ENCODE assay signal across 27 cellular contexts in genomic region chr20:11982289-11982957, GRCh38.
DNase-seq lines count a peak whose midpoint lies in the region; ATAC-seq, FAIRE-seq and TF ChIP-seq lines count a peak whose summit lies in the region.
"Had no signal": no experiment of that assay in that cellular context is flagged by ENCODE, and none has a peak within 500 bp of the region (broad histone marks: within the 10 kb centered on the region; RNA-seq: fewer than 3 reads in every experiment).

No MANE protein-coding gene starts in this region.

- no peak overlapping the region for H3K9ac ChIP-seq in mesenchymal stem cell (ENCODE audit: low read length)
- H3K9ac ChIP-seq: neural progenitor cell had no signal

- peak; percentile 43 to 90 (median 78) for ATAC-seq in heart left ventricle
- ATAC-seq in heart right ventricle = peak in 5 of 8 donors; percentile 44 to 90 (median 75)
- no peak for ATAC-seq in GM21737 (IDR thresholded peaks at IDR 0.05; ENCODE audit: unreplicated experiment)

- no peaks in the 10 kb centered on the region for H3K36me3 Mint-ChIP-seq in T-helper 2 cell treated with Interferon-gamma antibody and Interleukin-4, amounts not matched to agents 5 μg/mL and 100 μg/mL, for 36 hours (ENCODE audit: low read depth)
- H3K36me3 Mint-ChIP-seq: CD8-positive, alpha-beta memory T cell; IgD-negative memory B cell; neural progenitor cell had no signal

- H2BK120ac ChIP-seq in mesenchymal stem cell (ENCODE audit: low read depth, low read length) = no peak overlapping the region

- H2BK12ac ChIP-seq in mesenchymal stem cell (ENCODE audit: low read length in 2 of 2) = no peak overlapping the region

- peak in 1 of 5 donors; percentile 51 for DNase-seq in heart left ventricle
- DNase-seq in left ventricle myocardium inferior = no peak
- no peak for DNase-seq in heart right ventricle
- DNase-seq in mesenchymal stem cell = no peak
- DNase-seq in urothelium cell line (ENCODE audit: low spot score) = no peak
- DNase-seq in T-helper 2 cell treated with Interferon-gamma antibody and Interleukin-4, amounts not matched to agents 5 μg/mL and 100 μg/mL, for 36 hours (ENCODE audit: low spot score) = no peak
- no peak for DNase-seq in NCI-H1417 (lab: John Stamatoyannopoulos, UW)
- DNase-seq: activated CD4-positive, alpha-beta T cell treated with anti-CD3 and anti-CD28 coated beads, Interleukin-2, amount 50 U/mL, for 4 hours; activated CD4-positive, CD25-positive, alpha-beta regulatory T cell; activated naive CD4-positive, alpha-beta T cell treated with anti-CD3 and anti-CD28 coated beads, Interleukin-2, amount 50 U/mL, for 16 hours; anterior cingulate cortex; caudate nucleus; CD8-positive, alpha-beta memory T cell; DMS79 treated with DMSO at 0.1 percent for 48 hours; glutamatergic neuron; H9; NCI-H1105; NCI-H2081 treated with DMSO at 0.1 percent for 48 hours; NCI-H446 treated with DMSO at 0.1 percent for 48 hours; posterior cingulate gyrus had no signal

- H3K27me3 ChIP-seq in heart left ventricle = no peaks in the 10 kb centered on the region
- H3K27me3 ChIP-seq in left ventricle myocardium inferior (ENCODE audit: low read depth) = no peaks in the 10 kb centered on the region
- no peaks in the 10 kb centered on the region for H3K27me3 ChIP-seq in heart right ventricle
- peaks cover 2 to 9% of the 10 kb centered on the region in 2 experiments for H3K27me3 ChIP-seq in mesenchymal stem cell (ENCODE audit: control insufficient read depth in 1 of 2, insufficient read depth in 1 of 2, low read length in 2 of 2)
- H3K27me3 ChIP-seq: neural progenitor cell, suprapubic skin had no signal

- no peaks in the 10 kb centered on the region for H3K79me1 ChIP-seq in mesenchymal stem cell (replicated peaks; ENCODE audit: low read length, poor library complexity, severe bottlenecking)

- H3K27me3 Mint-ChIP-seq in T-helper 2 cell treated with Interferon-gamma antibody and Interleukin-4, amounts not matched to agents 5 μg/mL and 100 μg/mL, for 36 hours (ENCODE audit: low read depth) = no peaks in the 10 kb centered on the region
- H3K27me3 Mint-ChIP-seq: CD8-positive, alpha-beta memory T cell; IgD-negative memory B cell had no signal

- WGBS in heart left ventricle, 4 donors = 70 to 78% (median 74%) methylated on average over 5 of the region's 5 CpGs
- WGBS in heart right ventricle, 2 donors = 73 to 74% methylated on average over 5 of the region's 5 CpGs
- 71% methylated on average over 3 of the region's 5 CpGs for WGBS in mesenchymal stem cell

- H3K27ac Mint-ChIP-seq in T-helper 2 cell treated with Interferon-gamma antibody and Interleukin-4, amounts not matched to agents 5 μg/mL and 100 μg/mL, for 36 hours = no peak overlapping the region
- H3K27ac Mint-ChIP-seq: activated T-helper 1 cell treated with anti-CD3 and anti-CD28 coated beads, Interleukin-12 subunit alpha, Interleukin-12 subunit beta, Interleukin-2, Interleukin-4 antibody, amounts not matched to agents 30 ng/mL and 10 ng/mL and 1 ng/mL, durations not matched to agents 14 hours and 24 hours and 36 hours; CD8-positive, alpha-beta memory T cell; H9; IgD-negative memory B cell; neural progenitor cell had no signal

- H4K91ac ChIP-seq in mesenchymal stem cell (ENCODE audit: low read length) = no peak overlapping the region

- no peak overlapping the region for H2AFZ ChIP-seq in mesenchymal stem cell (ENCODE audit: low read depth, low read length)
- H2AFZ ChIP-seq: neural progenitor cell had no signal

- no peaks in the 10 kb centered on the region for H3K9me3 Mint-ChIP-seq in T-helper 2 cell treated with Interferon-gamma antibody and Interleukin-4, amounts not matched to agents 5 μg/mL and 100 μg/mL, for 36 hours
- H3K9me3 Mint-ChIP-seq: activated T-helper 1 cell treated with anti-CD3 and anti-CD28 coated beads, Interleukin-12 subunit alpha, Interleukin-12 subunit beta, Interleukin-2, Interleukin-4 antibody, amounts not matched to agents 30 ng/mL and 10 ng/mL and 1 ng/mL, durations not matched to agents 14 hours and 24 hours and 36 hours; H9; neural progenitor cell had no signal

- intact Hi-C loops in heart left ventricle (cut with DNase I) = no loop called here
- intact Hi-C loops in left ventricle myocardium inferior (cut with micrococcal nuclease) = no loop called here
- intact Hi-C loops in heart right ventricle (cut with DNase I) = no loop called here

- H3K4me1 Mint-ChIP-seq in T-helper 2 cell treated with Interferon-gamma antibody and Interleukin-4, amounts not matched to agents 5 μg/mL and 100 μg/mL, for 36 hours (ENCODE audit: low read depth) = no peaks in the 10 kb centered on the region
- H3K4me1 Mint-ChIP-seq: CD8-positive, alpha-beta memory T cell; IgD-negative memory B cell had no signal

- H3K18ac ChIP-seq in mesenchymal stem cell (ENCODE audit: low read depth in 1 of 2, low read length in 2 of 2) = no peak overlapping the region

- H2BK15ac ChIP-seq in mesenchymal stem cell (ENCODE audit: low read depth, poor library complexity, severe bottlenecking) = no peak overlapping the region

- TF ChIP-seq CTCF in heart left ventricle (IDR thresholded peaks at IDR 0.05) (no peak), left ventricle myocardium inferior (IDR thresholded peaks at IDR 0.05; ENCODE audit: borderline replicate concordance) (no peak), heart right ventricle (IDR thresholded peaks at IDR 0.05) (no peak)

- no peaks in the 10 kb centered on the region for H3K9me3 ChIP-seq in heart left ventricle
- no peaks in the 10 kb centered on the region for H3K9me3 ChIP-seq in left ventricle myocardium inferior (replicated peaks)
- H3K9me3 ChIP-seq in heart right ventricle = no peaks in the 10 kb centered on the region
- H3K9me3 ChIP-seq in mesenchymal stem cell (ENCODE audit: control insufficient read depth, low read length) = no peaks in the 10 kb centered on the region
- H3K9me3 ChIP-seq: suprapubic skin had no signal

- H3K4ac ChIP-seq in mesenchymal stem cell (ENCODE audit: low read depth in 1 of 2, low read length in 2 of 2) = no peak overlapping the region

- no peak for TF ChIP-seq POLR2A in heart left ventricle (IDR thresholded peaks at IDR 0.05)

- H3K4me3 ChIP-seq in heart left ventricle (no peak overlapping the region), left ventricle myocardium inferior (no peak overlapping the region), heart right ventricle (no peak overlapping the region), mesenchymal stem cell (ENCODE audit: insufficient read depth in 1 of 2, low read depth in 1 of 2, low read length in 2 of 2) (no peak overlapping the region)
- H3K4me3 ChIP-seq: neural progenitor cell, suprapubic skin had no signal

- H3K36me3 ChIP-seq in heart left ventricle (no peaks in the 10 kb centered on the region), left ventricle myocardium inferior (no peaks in the 10 kb centered on the region), heart right ventricle (no peaks in the 10 kb centered on the region), mesenchymal stem cell (ENCODE audit: control insufficient read depth in 1 of 2, insufficient read depth in 2 of 2, low read depth in 1 of 2, low read length in 2 of 2) (no peaks in the 10 kb centered on the region)
- H3K36me3 ChIP-seq: neural progenitor cell, suprapubic skin had no signal

- peak; percentile 42 for FAIRE-seq in urothelium cell line (lab: Jason Lieb, UNC)
- FAIRE-seq: A204.1 had no signal

- H3K27ac ChIP-seq in heart left ventricle = no peak overlapping the region
- no peak overlapping the region for H3K27ac ChIP-seq in left ventricle myocardium inferior (replicated peaks)
- no peak overlapping the region for H3K27ac ChIP-seq in heart right ventricle
- H3K27ac ChIP-seq in mesenchymal stem cell (ENCODE audit: low read length, poor library complexity, severe bottlenecking) = no peak overlapping the region
- H3K27ac ChIP-seq: HL-60, neural progenitor cell, suprapubic skin had no signal

- H4K8ac ChIP-seq in mesenchymal stem cell (ENCODE audit: low read length) = no peak overlapping the region

- H3K14ac ChIP-seq in mesenchymal stem cell (ENCODE audit: low read length in 2 of 2) = no peak overlapping the region

- no peak overlapping the region for H3K23ac ChIP-seq in mesenchymal stem cell (ENCODE audit: low read length in 2 of 2)

- H3K4me3 Mint-ChIP-seq in T-helper 2 cell treated with Interferon-gamma antibody and Interleukin-4, amounts not matched to agents 5 μg/mL and 100 μg/mL, for 36 hours = no peak overlapping the region
- H3K4me3 Mint-ChIP-seq: activated T-helper 1 cell treated with anti-CD3 and anti-CD28 coated beads, Interleukin-12 subunit alpha, Interleukin-12 subunit beta, Interleukin-2, Interleukin-4 antibody, amounts not matched to agents 30 ng/mL and 10 ng/mL and 1 ng/mL, durations not matched to agents 14 hours and 24 hours and 36 hours; CD8-positive, alpha-beta memory T cell; H9; IgD-negative memory B cell; neural progenitor cell had no signal

- no peak overlapping the region for H2AK5ac ChIP-seq in mesenchymal stem cell (ENCODE audit: low read length, severe bottlenecking)

- peak overlapping the region; percentile 59 for H3K4me2 ChIP-seq in mesenchymal stem cell (ENCODE audit: low read length, poor library complexity, severe bottlenecking)
- H3K4me2 ChIP-seq: neural progenitor cell had no signal

- no peak overlapping the region for H2BK5ac ChIP-seq in mesenchymal stem cell (ENCODE audit: low read depth, low read length, poor library complexity, severe bottlenecking)

- H3K4me1 ChIP-seq in heart left ventricle (peaks cover 0 to 22% (median 0%) of the 10 kb centered on the region in 12 donors), left ventricle myocardium inferior (peaks cover 24% of the 10 kb centered on the region), heart right ventricle (peaks cover 0 to 22% (median 2%) of the 10 kb centered on the region in 9 donors), mesenchymal stem cell (ENCODE audit: control insufficient read depth, insufficient read depth, low read depth, low read length) (no peaks in the 10 kb centered on the region)
- H3K4me1 ChIP-seq: suprapubic skin had no signal
